In the genomic region with DNA sequence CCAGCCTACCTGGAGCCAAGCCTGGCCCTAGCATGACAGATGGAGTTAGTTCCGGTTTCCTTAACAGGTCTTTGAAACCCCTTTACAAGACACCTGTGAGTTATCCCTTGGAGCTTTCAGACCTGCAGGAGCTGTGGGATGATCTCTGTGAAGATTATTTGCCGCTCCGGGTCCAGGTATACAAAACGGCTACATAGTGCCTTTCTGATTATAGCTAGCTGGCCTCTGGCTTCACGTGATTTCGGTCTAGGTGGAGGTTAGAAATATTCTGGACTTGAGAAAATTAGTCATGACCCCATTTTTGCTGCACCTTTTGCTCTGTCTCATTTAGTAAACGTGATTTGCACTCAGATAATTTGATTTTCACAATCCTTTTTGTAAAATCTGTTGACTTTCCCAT, we compare ENCODE assay signal across 8 cellular contexts.
A peak's percentile ranks its signal among the peaks of the same experiment; 100 is the strongest.
DNase-seq lines count a peak whose midpoint lies in the region; ATAC-seq, FAIRE-seq and TF ChIP-seq lines count a peak whose summit lies in the region.
"Not testable (repeated sequence)": the region's sequence is repeated elsewhere in the genome, so short reads cannot be mapped to it uniquely, and the experiment has no call there.

No MANE protein-coding gene starts in this region.

- not testable (repeated sequence) for H2BK15ac ChIP-seq in H9 (ENCODE audit: low read depth, low read length)

- no CpG with 5 or more reads among the region's 7 CpGs for WGBS in H9 (ENCODE audit: extremely low coverage, insufficient read length, low lambda C conversion rate)
- 3 to 38% (median 23%) methylated on average over 6 of the region's 7 CpGs for WGBS in small intestine, 3 donors

- not testable (repeated sequence) for H3K4ac ChIP-seq in H9 (ENCODE audit: low read depth, low read length)

- H2BK5ac ChIP-seq in H9 (ENCODE audit: insufficient read length, low read length), result not testable (repeated sequence)

- H3K23me2 ChIP-seq in H9 (ENCODE audit: insufficient read length, low read depth, low read length, poor library complexity, severe bottlenecking), result not testable (repeated sequence)

- CTCF ChIA-PET in activated CD8-positive, alpha-beta memory T cell treated with anti-CD3 and anti-CD28 coated beads, Interleukin-2, amount 10 ng/mL, durations not matched to agents 7 days and 5 days (lab: Charles Lee), result not testable (repeated sequence)

- not testable (repeated sequence) for H2BK12ac ChIP-seq in H9 (ENCODE audit: insufficient read length, low read depth, low read length)

- not testable (repeated sequence) for H3K36me3 ChIP-seq in ACC112 (ENCODE audit: insufficient read depth, low read length); NT2/D1 (ENCODE audit: insufficient read depth, insufficient read length, low read length); bronchial epithelial cell (ENCODE audit: control insufficient read depth, insufficient read depth, low read length); small intestine (ENCODE audit: control insufficient read depth in 2 of 2, insufficient read depth in 2 of 2, low read length in 2 of 2)

- H3K27me3 Mint-ChIP-seq in H9 (ENCODE audit: low read depth); activated CD8-positive, alpha-beta memory T cell treated with anti-CD3 and anti-CD28 coated beads, Interleukin-2, amount 10 ng/mL, durations not matched to agents 7 days and 5 days; mesothelial cell of epicardium (ENCODE audit: low read depth): not testable (repeated sequence)

- not testable (repeated sequence) for H3K23ac ChIP-seq in H9 (ENCODE audit: insufficient read length, low read depth, low read length)

- peak overlapping the region; percentile 36 to 71; a peak in 4 of 5 replicates for H3K4me3 Mint-ChIP-seq in H9
- peak overlapping the region; percentile 17 for H3K4me3 Mint-ChIP-seq in activated CD8-positive, alpha-beta memory T cell treated with anti-CD3 and anti-CD28 coated beads, Interleukin-2, amount 10 ng/mL, durations not matched to agents 7 days and 5 days
- peak overlapping the region; percentile 55 for H3K4me3 Mint-ChIP-seq in mesothelial cell of epicardium

- H3K27ac Mint-ChIP-seq in H9; activated CD8-positive, alpha-beta memory T cell treated with anti-CD3 and anti-CD28 coated beads, Interleukin-2, amount 10 ng/mL, durations not matched to agents 7 days and 5 days: not testable (repeated sequence)
- peak overlapping the region; percentile 20 for H3K27ac Mint-ChIP-seq in mesothelial cell of epicardium

- H3T11ph ChIP-seq in H9 (ENCODE audit: low read length), result not testable (repeated sequence)

- H4K5ac ChIP-seq in H9 (ENCODE audit: insufficient read length, low read depth, low read length), result not testable (repeated sequence)

- H4K91ac ChIP-seq in H9 (ENCODE audit: insufficient read length, low read depth, low read length), result not testable (repeated sequence)

- not testable (repeated sequence) for H3K36me3 Mint-ChIP-seq in H9 (ENCODE audit: insufficient read depth in 1 of 3, low read depth in 3 of 3); activated CD8-positive, alpha-beta memory T cell treated with anti-CD3 and anti-CD28 coated beads, Interleukin-2, amount 10 ng/mL, durations not matched to agents 7 days and 5 days; mesothelial cell of epicardium

- H3K79me2 ChIP-seq in ACC112 (ENCODE audit: control insufficient read depth, insufficient read depth, low read length, unreplicated experiment), result peaks cover 21% of the 10 kb centered on the region
- H3K79me2 ChIP-seq in H9 (ENCODE audit: insufficient read depth, low read length), result not testable (repeated sequence)

- FAIRE-seq in bronchial epithelial cell (lab: Jason Lieb, UNC); small intestine (lab: Jason Lieb, UNC): not testable (repeated sequence)

- H3K4me3 ChIP-seq in ACC112 (ENCODE audit: low read depth, low read length) (peak overlapping the region; percentile 74), NT2/D1 (ENCODE audit: insufficient read length, low read depth) (peak overlapping the region; percentile 18), bronchial epithelial cell (ENCODE audit: low read depth, low read length) (peak overlapping the region; percentile 13), fibroblast of pulmonary artery (replicated peaks; ENCODE audit: low read depth, low read length) (peak overlapping the region; percentile 40), small intestine (ENCODE audit: low read depth in 1 of 2, low read length in 2 of 2) (peak overlapping the region in 1 of 2 donors; percentile 54)

- not testable (repeated sequence) for H2AFZ ChIP-seq in ACC112 (ENCODE audit: low read length, unreplicated experiment); H9 (ENCODE audit: low read length)

- not testable (repeated sequence) for H2AK5ac ChIP-seq in H9 (ENCODE audit: insufficient read length, low read length)

- H3K4me1 Mint-ChIP-seq in H9 (peaks cover 9 to 12% of the 10 kb centered on the region in 2 experiments), mesothelial cell of epicardium (peaks cover 14% of the 10 kb centered on the region)
- peaks cover 15% of the 10 kb centered on the region for H3K4me1 Mint-ChIP-seq in activated CD8-positive, alpha-beta memory T cell treated with anti-CD3 and anti-CD28 coated beads, Interleukin-2, amount 10 ng/mL, durations not matched to agents 7 days and 5 days

- not testable (repeated sequence) for H3K79me1 ChIP-seq in H9 (ENCODE audit: insufficient read depth, low read depth, low read length, poor library complexity, severe bottlenecking)

- ATAC-seq in activated CD8-positive, alpha-beta memory T cell treated with anti-CD3 and anti-CD28 coated beads, Interleukin-2, amount 10 ng/mL, durations not matched to agents 7 days and 5 days, result not testable (repeated sequence)

- DNase-seq in H9; NT2/D1 (ENCODE audit: low read depth, low spot score); activated CD8-positive, alpha-beta memory T cell treated with anti-CD3 and anti-CD28 coated beads, Interleukin-2, amount 10 ng/mL, durations not matched to agents 7 days and 5 days; bronchial epithelial cell (ENCODE audit: low read depth); fibroblast of pulmonary artery (ENCODE audit: low read depth); mesothelial cell of epicardium (ENCODE audit: low spot score in 2 of 2, unreplicated experiment in 2 of 2): not testable (repeated sequence)
- DNase-seq in small intestine, result peak; percentile 13

- H3K9ac ChIP-seq in H9 (ENCODE audit: extremely low read depth, insufficient read length, low read length), result not testable (repeated sequence)
- H3K9ac ChIP-seq in NT2/D1 (ENCODE audit: insufficient read length, low read depth), result peak overlapping the region; percentile 56

- H2BK120ac ChIP-seq in H9 (ENCODE audit: low read depth, low read length, poor library complexity, severe bottlenecking), result not testable (repeated sequence)

- H3K27me3 ChIP-seq in ACC112 (ENCODE audit: insufficient read depth, low read length); H9 (ENCODE audit: insufficient read depth, low read length); NT2/D1 (ENCODE audit: insufficient read depth, insufficient read length); bronchial epithelial cell (ENCODE audit: control insufficient read depth, insufficient read depth, low read length); small intestine (ENCODE audit: control insufficient read depth in 2 of 2, insufficient read depth in 2 of 2, low read length in 2 of 2): not testable (repeated sequence)

- H3K18ac ChIP-seq in H9 (ENCODE audit: insufficient read length, low read depth, low read length), result not testable (repeated sequence)

- H3K9me3 Mint-ChIP-seq in H9; activated CD8-positive, alpha-beta memory T cell treated with anti-CD3 and anti-CD28 coated beads, Interleukin-2, amount 10 ng/mL, durations not matched to agents 7 days and 5 days (ENCODE audit: low read depth); mesothelial cell of epicardium: not testable (repeated sequence)

- H3K4me1 ChIP-seq in ACC112 (ENCODE audit: control insufficient read depth, insufficient read depth, low read length, unreplicated experiment); H9 (ENCODE audit: insufficient read depth, low read length); NT2/D1 (ENCODE audit: insufficient read depth, insufficient read length); small intestine (ENCODE audit: control insufficient read depth in 2 of 2, insufficient read depth in 1 of 2, low read depth in 1 of 2, low read length in 1 of 2): not testable (repeated sequence)

- not testable (repeated sequence) for H4K20me1 ChIP-seq in H9 (ENCODE audit: control insufficient read depth, insufficient read depth, insufficient read length)

- not testable (repeated sequence) for H3K9me3 ChIP-seq in H9 (ENCODE audit: control insufficient read depth, low read depth, low read length); NT2/D1 (ENCODE audit: insufficient read depth, low read length); small intestine (ENCODE audit: control insufficient read depth, low read depth)

- H2BK20ac ChIP-seq in H9 (ENCODE audit: low read depth, low read length, poor library complexity, severe bottlenecking), result not testable (repeated sequence)

- not testable (repeated sequence) for TF ChIP-seq CTCF in H9 (conservative IDR thresholded peaks at IDR 0.05); bronchial epithelial cell (IDR thresholded peaks at IDR 0.05; ENCODE audit: insufficient read depth, low read length, severe bottlenecking); fibroblast of pulmonary artery (IDR thresholded peaks at IDR 0.05; ENCODE audit: low read length, missing control alignments); mesothelial cell of epicardium (IDR thresholded peaks at IDR 0.05; ENCODE audit: unreplicated experiment)

- H4K8ac ChIP-seq in H9 (replicated peaks; ENCODE audit: insufficient read length, low read depth, low read length), result not testable (repeated sequence)

- not testable (repeated sequence) for H3K27ac ChIP-seq in ACC112 (ENCODE audit: low read depth, low read length); H9 (ENCODE audit: insufficient read length, low read depth, low read length); small intestine (ENCODE audit: low read depth in 1 of 2, low read length in 1 of 2)

- H3K14ac ChIP-seq in H9 (ENCODE audit: insufficient read depth, low read length), result not testable (repeated sequence)

- H3K56ac ChIP-seq in H9 (ENCODE audit: insufficient read length, low read depth, low read length), result not testable (repeated sequence)

- H3K4me2 ChIP-seq in H9 (ENCODE audit: insufficient read depth, insufficient read length, low read length), result not testable (repeated sequence)
